In genomic region chr16:89994389-89994720, GRCh38 we compare ENCODE assay signal across 10 cellular contexts. TPM values are rescaled to one million over a fixed set of nuclear protein-coding genes. Genes with fewer than 3 reads are reported as not detected.
DNase-seq lines count a peak whose midpoint lies in the region; ATAC-seq, FAIRE-seq and TF ChIP-seq lines count a peak whose summit lies in the region.
"Had no signal": no experiment of that assay in that cellular context is flagged by ENCODE, and none has a peak within 500 bp of the region (broad histone marks: within the 10 kb centered on the region; RNA-seq: fewer than 3 reads in every experiment).

No MANE protein-coding gene starts in this region.

- H3K4me3 ChIP-seq in K562 = no peak overlapping the region
- H3K4me3 ChIP-seq in left lung = no peak overlapping the region
- H3K4me3 ChIP-seq in thoracic aorta = no peak overlapping the region
- H3K4me3 ChIP-seq in lower leg skin (ENCODE audit: low read depth, poor library complexity, severe bottlenecking) = no peak overlapping the region
- H3K4me3 ChIP-seq: lower lobe of right lung had no signal

- H3K27ac ChIP-seq in K562 (ENCODE audit: extremely low read depth, low read depth, low read length) = peak overlapping the region; percentile 100
- peak overlapping the region in 1 of 2 donors; percentile 78 for H3K27ac ChIP-seq in left lung
- H3K27ac ChIP-seq in thoracic aorta = peak overlapping the region; percentile 64 to 71
- H3K27ac ChIP-seq: lower lobe of right lung had no signal

- TF ChIP-seq POLR2A in K562 (conservative IDR thresholded peaks at IDR 0.05) (no peak), lower leg skin (IDR thresholded peaks at IDR 0.05) (no peak)

- H3K9me3 ChIP-seq in K562 (replicated peaks; ENCODE audit: control insufficient read depth, insufficient read depth, low read depth, low read length) (peaks cover 47% of the 10 kb centered on the region), left lung (peaks cover 0 to 14% of the 10 kb centered on the region in 2 donors), thoracic aorta (no peaks in the 10 kb centered on the region)
- H3K9me3 ChIP-seq: lower lobe of right lung had no signal

- H3K4me3 Mint-ChIP-seq in activated CD8-positive, alpha-beta memory T cell treated with anti-CD3 and anti-CD28 coated beads, Interleukin-2, amount 10 ng/mL, durations not matched to agents 7 days and 5 days = no peak overlapping the region

- H3K36me3 ChIP-seq in K562 (ENCODE audit: control insufficient read depth, insufficient read depth, low read length) (peaks cover 70% of the 10 kb centered on the region), left lung (peaks cover 0 to 70% of the 10 kb centered on the region in 2 donors), thoracic aorta (peaks cover 18% of the 10 kb centered on the region)

- intact Hi-C loops in K562 (cut with micrococcal nuclease) (no loop called here), left lung (cut with DNase I) (no loop called here), lower leg skin (cut with DNase I; ENCODE audit: low total_unique reads) (no loop called here)

- H4K20me1 ChIP-seq in K562 (replicated peaks; ENCODE audit: control insufficient read depth, insufficient read depth, low read length) = peaks cover 6% of the 10 kb centered on the region

- H3K9me1 ChIP-seq in K562 (ENCODE audit: control insufficient read depth, insufficient read depth, low read length) = no peaks in the 10 kb centered on the region

- no peaks in the 10 kb centered on the region for H3K27me3 ChIP-seq in K562 (ENCODE audit: control insufficient read depth in 2 of 2, insufficient read depth in 2 of 2, low read length in 2 of 2)
- H3K27me3 ChIP-seq in left lung = no peaks in the 10 kb centered on the region
- no peaks in the 10 kb centered on the region for H3K27me3 ChIP-seq in thoracic aorta (replicated peaks; ENCODE audit: insufficient read depth)

- H3K4me2 ChIP-seq in K562 (ENCODE audit: insufficient read depth, low read length) = no peak overlapping the region

- no peaks in the 10 kb centered on the region for H3K27me3 Mint-ChIP-seq in activated CD8-positive, alpha-beta memory T cell treated with anti-CD3 and anti-CD28 coated beads, Interleukin-2, amount 10 ng/mL, durations not matched to agents 7 days and 5 days

- TF ChIP-seq EP300 in K562 (IDR thresholded peaks at IDR 0.05; ENCODE audit: low read length) = no peak

- ATAC-seq in activated CD8-positive, alpha-beta memory T cell treated with anti-CD3 and anti-CD28 coated beads, Interleukin-2, amount 10 ng/mL, durations not matched to agents 7 days and 5 days = no peak
- ATAC-seq in K562 (no peak), left lung (peak; percentile 12), thoracic aorta (ENCODE audit: insufficient number of reproducible peaks, low FRiP score, low read depth) (no peak), HG03196 (IDR thresholded peaks at IDR 0.05; ENCODE audit: unreplicated experiment) (no peak)

- H3K36me3 Mint-ChIP-seq in activated CD8-positive, alpha-beta memory T cell treated with anti-CD3 and anti-CD28 coated beads, Interleukin-2, amount 10 ng/mL, durations not matched to agents 7 days and 5 days = peaks cover 81% of the 10 kb centered on the region

- peaks cover 34% of the 10 kb centered on the region for H3K9me3 Mint-ChIP-seq in activated CD8-positive, alpha-beta memory T cell treated with anti-CD3 and anti-CD28 coated beads, Interleukin-2, amount 10 ng/mL, durations not matched to agents 7 days and 5 days (ENCODE audit: low read depth)

- CTCF ChIA-PET in activated CD8-positive, alpha-beta memory T cell treated with anti-CD3 and anti-CD28 coated beads, Interleukin-2, amount 10 ng/mL, durations not matched to agents 7 days and 5 days (lab: Charles Lee) = no interaction called here
- CTCF ChIA-PET in K562 (lab: Yijun Ruan, JAX; ENCODE audit: low intra/inter-chr PET ratio) = no interaction called here

- no TSS peak for BruUV-seq in K562 (replicated peaks; lab: Mats Ljungman, UMichigan)

- no peak overlapping the region for H2AFZ ChIP-seq in K562 (ENCODE audit: low read depth, low read length)

- in situ Hi-C loops in K562 (cut with MboI) = no loop called here

- DNase-seq in activated CD8-positive, alpha-beta memory T cell treated with anti-CD3 and anti-CD28 coated beads, Interleukin-2, amount 10 ng/mL, durations not matched to agents 7 days and 5 days = no peak
- no peak for DNase-seq in activated CD8-positive, alpha-beta memory T cell treated with anti-CD3 and anti-CD28 coated beads, Interleukin-2, amount 50 U/mL, for 4 hours
- DNase-seq in K562 (ENCODE audit: extremely low read depth in 1 of 4, low spot score in 3 of 4) (no peak), left lung (peak in 1 of 2 donors; percentile 31), thoracic aorta (ENCODE audit: low spot score) (no peak), lower leg skin (ENCODE audit: low spot score in 2 of 2) (no peak), NK-92 (lab: John Stamatoyannopoulos, UW; ENCODE audit: unreplicated experiment) (no peak)
- DNase-seq: lower lobe of right lung, NCI-H1105 had no signal

- H3K9ac ChIP-seq in K562 (ENCODE audit: insufficient read depth in 1 of 2, low read depth in 2 of 2, low read length in 2 of 2) = peak overlapping the region in 1 of 2 experiments; percentile 66; a peak in 2 of 4 replicates

- no peak for TF ChIP-seq RAD21 in K562 (CRISPR knock-in tag; conservative IDR thresholded peaks at IDR 0.05 in 1 of 2, IDR thresholded peaks at IDR 0.05 in 1 of 2)

- H3K79me2 ChIP-seq in K562 (ENCODE audit: control insufficient read depth, insufficient read depth, low read length) = no peaks in the 10 kb centered on the region

- TF ChIP-seq CTCF in K562 (IDR thresholded peaks at IDR 0.05 in 2 of 3, conservative IDR thresholded peaks at IDR 0.05 in 1 of 3; ENCODE audit: insufficient read depth in 2 of 3, low read depth in 1 of 3, low read length in 3 of 3) (no peak), left lung (IDR thresholded peaks at IDR 0.05) (no peak), thoracic aorta (IDR thresholded peaks at IDR 0.05) (no peak), lower leg skin (IDR thresholded peaks at IDR 0.05) (no peak)

- WGBS in K562 (ENCODE audit: insufficient coverage, low coverage, missing lambda C conversion rate) = 91% methylated on average over 7 of the region's 7 CpGs
- WGBS in lower leg skin, 2 donors = 87 to 91% methylated on average over 7 of the region's 7 CpGs

- H3K4me1 ChIP-seq in K562 (replicated peaks in 1 of 2; ENCODE audit: control insufficient read depth in 2 of 2, insufficient read depth in 2 of 2, low read length in 2 of 2) (peaks cover 2 to 18% of the 10 kb centered on the region in 2 experiments; a peak in 4 of 5 replicates), left lung (no peaks in the 10 kb centered on the region), thoracic aorta (ENCODE audit: control insufficient read depth in 1 of 2, low read depth in 2 of 2) (no peaks in the 10 kb centered on the region)
- H3K4me1 ChIP-seq: lower lobe of right lung had no signal

- POLR2A ChIA-PET in K562 (lab: Yijun Ruan, JAX) = interaction anchor here (1.4 kb wide), 1 partner anchor 9 kb away, joined by 5 read pairs; no protein-coding TSS in a partner anchor

- H3K4me1 Mint-ChIP-seq in activated CD8-positive, alpha-beta memory T cell treated with anti-CD3 and anti-CD28 coated beads, Interleukin-2, amount 10 ng/mL, durations not matched to agents 7 days and 5 days = peaks cover 15% of the 10 kb centered on the region

- no peak for FAIRE-seq in K562 (lab: Jason Lieb, UNC)

- peak overlapping the region; percentile 91 for H3K27ac Mint-ChIP-seq in activated CD8-positive, alpha-beta memory T cell treated with anti-CD3 and anti-CD28 coated beads, Interleukin-2, amount 10 ng/mL, durations not matched to agents 7 days and 5 days

RNA-seq across cellular contexts. Expression of gene DBNDD1, which starts 24.9 kb away (rescaled TPM):
- total RNA-seq in activated CD8-positive, alpha-beta memory T cell treated with anti-CD3 and anti-CD28 coated beads, Interleukin-2, amount 10 ng/mL, durations not matched to agents 7 days and 5 days = not detected
- total RNA-seq in K562 (2011; cell fraction: chromatin; rRNA removed; ENCODE audit: low replicate concordance) = 2.7 and 9.4 TPM in 2 replicates
- total RNA-seq in K562 (2011; cell fraction: nucleolus; rRNA removed) = 4.5 and 5.7 TPM in 2 replicates
- 4.5 and 5.2 TPM in 2 replicates for total RNA-seq in K562 (2011; cell fraction: nucleoplasm; rRNA removed)
- total RNA-seq in K562 (2014; rRNA removed) (5.8 and 8.3 TPM in 2 replicates), K562 (2014; rRNA removed; fragmentation: Illumina TruSeq; extraction: Trizol) (2.8 and 3.2 TPM in 2 replicates), K562 (2015; rRNA removed; fragmentation: Illumina TruSeq; extraction: Trizol) (4.2 and 4.3 TPM in 2 replicates), K562 (2021) (12.9 and 13.0 TPM in 2 replicates), left lung (10 to 100 TPM in 1 of 2 donors, 1 to 10 TPM in 1; 8.1 to 20.6 TPM), thoracic aorta (10 to 100 TPM in 1 of 2 donors, 1 to 10 TPM in 1; 8.7 to 19.9 TPM), lower leg skin (1 to 10 TPM; 2.3 to 8.8 (median 7.3) TPM)
- polyA plus RNA-seq in K562 (2011; rRNA removed) (6.9 and 8.5 TPM in 2 replicates), K562 (2014; fragmentation: Illumina TruSeq; extraction: Trizol) (10.9 and 12.9 TPM in 2 replicates), K562 (2014; fragmentation: Nextera tagmentation; extraction: Ambion mirVana) (under 1 TPM; 0.55 to 0.90 TPM), K562 (2014; rRNA removed) (9.5 and 10.8 TPM in 2 replicates)
- polyA plus RNA-seq in K562 (2011; cell fraction: cytosol; rRNA removed) = 14.1 and 24.5 TPM in 2 replicates
- 6.8 and 9.1 TPM in 2 replicates for polyA plus RNA-seq in K562 (2011; cell fraction: nucleus; rRNA removed)
- polyA plus RNA-seq in K562 (2012) = 8.0 and 13.9 TPM in 2 replicates
- 2.0 and 3.9 TPM in 2 replicates for polyA minus RNA-seq in K562 (2011; rRNA and poly(A)+ RNA removed)
- polyA minus RNA-seq in K562 (2011; cell fraction: cytosol; rRNA and poly(A)+ RNA removed) = 7.9 and 11.8 TPM in 2 replicates
- 1.6 and 3.0 TPM in 2 replicates for polyA minus RNA-seq in K562 (2011; cell fraction: nucleus; rRNA and poly(A)+ RNA removed)

RNA-seq across cellular contexts. Expression of gene DEF8, which starts 45.8 kb away (rescaled TPM):
- 10 to 100 TPM; 26.7 to 27.7 TPM for total RNA-seq in activated CD8-positive, alpha-beta memory T cell treated with anti-CD3 and anti-CD28 coated beads, Interleukin-2, amount 10 ng/mL, durations not matched to agents 7 days and 5 days
- total RNA-seq in K562 (2011; cell fraction: chromatin; rRNA removed; ENCODE audit: low replicate concordance) = 71.6 and 183 TPM in 2 replicates
- total RNA-seq in K562 (2011; cell fraction: nucleolus; rRNA removed) = 99.4 and 127 TPM in 2 replicates
- total RNA-seq in K562 (2011; cell fraction: nucleoplasm; rRNA removed) = 79.5 and 80.2 TPM in 2 replicates
- total RNA-seq in K562 (2014; rRNA removed) (147 and 173 TPM in 2 replicates), K562 (2014; rRNA removed; fragmentation: Illumina TruSeq; extraction: Trizol) (29.4 and 33.0 TPM in 2 replicates), K562 (2015; rRNA removed; fragmentation: Illumina TruSeq; extraction: Trizol) (58.6 and 63.2 TPM in 2 replicates), K562 (2021) (71.5 and 80.6 TPM in 2 replicates), left lung (10 to 100 TPM; 57.1 to 70.4 TPM), thoracic aorta (100 to 1,000 TPM in 1 of 2 donors, 10 to 100 TPM in 1; 77.8 to 185 TPM), lower leg skin (10 to 100 TPM; 73.6 to 86.0 (median 83.7) TPM)
- polyA plus RNA-seq in K562 (2011; rRNA removed) (74.0 and 87.6 TPM in 2 replicates), K562 (2014; fragmentation: Illumina TruSeq; extraction: Trizol) (42.3 and 88.3 TPM in 2 replicates), K562 (2014; fragmentation: Nextera tagmentation; extraction: Ambion mirVana) (10 to 100 TPM; 39.3 to 60.1 TPM), K562 (2014; rRNA removed) (136 and 173 TPM in 2 replicates)
- 119 and 177 TPM in 2 replicates for polyA plus RNA-seq in K562 (2011; cell fraction: cytosol; rRNA removed)
- polyA plus RNA-seq in K562 (2011; cell fraction: nucleus; rRNA removed) = 132 and 207 TPM in 2 replicates
- polyA plus RNA-seq in K562 (2012) = 63.5 and 81.5 TPM in 2 replicates
- polyA minus RNA-seq in K562 (2011; rRNA and poly(A)+ RNA removed) = 27.9 and 38.8 TPM in 2 replicates
- 32.6 and 34.2 TPM in 2 replicates for polyA minus RNA-seq in K562 (2011; cell fraction: cytosol; rRNA and poly(A)+ RNA removed)
- 29.4 and 31.1 TPM in 2 replicates for polyA minus RNA-seq in K562 (2011; cell fraction: nucleus; rRNA and poly(A)+ RNA removed)
